In genomic region chr4:9832640-9833039, GRCh38 we compare ENCODE assay signal across 27 cellular contexts. TPM values are rescaled to one million over a fixed set of nuclear protein-coding genes. Genes with fewer than 3 reads are reported as not detected.
"Had no signal": no experiment of that assay in that cellular context is flagged by ENCODE, and none has a peak within 500 bp of the region (broad histone marks: within the 10 kb centered on the region; RNA-seq: fewer than 3 reads in every experiment).

No MANE protein-coding gene starts in this region.

- DNase-seq: activated CD4-positive, alpha-beta T cell treated with anti-CD3 and anti-CD28 coated beads for 1 hour; activated CD4-positive, alpha-beta T cell treated with anti-CD3 and anti-CD28 coated beads, Interleukin-2, amount 50 U/mL, for 1 hour; activated CD8-positive, alpha-beta T cell treated with anti-CD3 and anti-CD28 coated beads for 36 hours; activated naive CD8-positive, alpha-beta T cell treated with anti-CD3 and anti-CD28 coated beads, Interleukin-2, amount 50 U/mL, for 24 hours; activated T-cell treated with anti-CD3 and anti-CD28 coated beads, Interleukin-2, amount 50 U/mL, for 4 hours; endodermal cell; hypothalamus; immature natural killer cell; kidney; lower lobe of right lung; mesenchymal stem cell; naive thymus-derived CD8-positive, alpha-beta T cell; nucleus accumbens; pancreas; retina; stimulated activated CD4-positive, alpha-beta T cell treated with anti-CD3 and anti-CD28 coated beads, Interleukin-2, amount 100 ng/mL, for 24 hours; stimulated activated naive B cell treated with anti-CD40 and anti-IgM and Interleukin-4, amounts not matched to agents 10 μg/mL and 1 μg/mL and 100 μg/mL, for 72 hours; stomach; T-helper 9 cell; tibial artery; upper lobe of right lung had no signal

- H3K4me3 ChIP-seq: breast epithelium, lower lobe of right lung, pancreas, prostate gland, smooth muscle cell, stomach, tibial artery, upper lobe of right lung had no signal

- H3K27ac ChIP-seq: breast epithelium, lower lobe of right lung, pancreas, prostate gland, stomach, tibial artery, upper lobe of right lung had no signal

- H3K36me3 ChIP-seq: breast epithelium, lower lobe of right lung, pancreas, prostate gland, stomach, upper lobe of right lung had no signal

- H3K27me3 ChIP-seq: breast epithelium, pancreas, stomach, tibial artery, upper lobe of right lung had no signal

- H3K4me1 ChIP-seq: breast epithelium, lower lobe of right lung, pancreas, prostate gland, stomach, tibial artery, upper lobe of right lung had no signal

- H3K9me3 ChIP-seq: breast epithelium, lower lobe of right lung, pancreas, prostate gland, stomach, tibial artery, upper lobe of right lung had no signal

- ATAC-seq: activated CD8-positive, alpha-beta T cell treated with anti-CD3 and anti-CD28 coated beads for 36 hours; activated naive CD8-positive, alpha-beta T cell treated with anti-CD3 and anti-CD28 coated beads, Interleukin-2, amount 50 U/mL, for 24 hours; activated T-cell treated with anti-CD3 and anti-CD28 coated beads, Interleukin-2, amount 50 U/mL, for 4 hours; activated T-helper 17 cell treated with anti-CD3 and anti-CD28 coated beads, Interleukin-2, amount 50 U/mL, for 72 hours; esophagus mucosa; lower lobe of right lung; naive thymus-derived CD8-positive, alpha-beta T cell; pancreas; upper lobe of right lung had no signal

RNA-seq across cellular contexts. Expression of gene DRD5, which starts 51.2 kb away (rescaled TPM):
- total RNA-seq: activated CD8-positive, alpha-beta T cell treated with anti-CD3 and anti-CD28 coated beads for 36 hours; activated T-cell treated with anti-CD3 and anti-CD28 coated beads, Interleukin-2, amount 50 U/mL, for 4 hours; activated T-helper 17 cell treated with anti-CD3 and anti-CD28 coated beads, Interleukin-2, amount 50 U/mL, for 72 hours; breast epithelium; esophagus mucosa; kidney; lower lobe of right lung; naive thymus-derived CD8-positive, alpha-beta T cell; neural crest cell; pancreas; prostate gland; smooth muscle cell; stomach; upper lobe of right lung had no signal
- polyA plus RNA-seq: immature natural killer cell; naive thymus-derived CD8-positive, alpha-beta T cell; pancreas; smooth muscle cell had no signal
